ENCODE assay signal across 17 cellular contexts in genomic region chr13:102757006-102757405, GRCh38. TPM values are rescaled to one million over a fixed set of nuclear protein-coding genes. Genes with fewer than 3 reads are reported as not detected.
DNase-seq lines count a peak whose midpoint lies in the region; ATAC-seq, FAIRE-seq and TF ChIP-seq lines count a peak whose summit lies in the region.
"Had no signal": no experiment of that assay in that cellular context is flagged by ENCODE, and none has a peak within 500 bp of the region (broad histone marks: within the 10 kb centered on the region; RNA-seq: fewer than 3 reads in every experiment).

No MANE protein-coding gene starts in this region.

- BruUV-seq in mammary epithelial cell (replicated peaks; lab: Mats Ljungman, UMichigan) (no TSS peak), MCF 10A (replicated peaks; lab: Mats Ljungman, UMichigan) (no TSS peak), K562 (replicated peaks; lab: Mats Ljungman, UMichigan) (no TSS peak)

- H3K36me3 ChIP-seq in mammary epithelial cell (ENCODE audit: insufficient read depth, low read length) (no peaks in the 10 kb centered on the region), K562 (ENCODE audit: control insufficient read depth, insufficient read depth, low read length) (no peaks in the 10 kb centered on the region)
- H3K36me3 ChIP-seq: BLaER1 treated with 17β-estradiol and CSF1 and Interleukin-3, amounts not matched to agents 10 nM and 100 nM had no signal

- H3K27me3 Mint-ChIP-seq in MCF 10A (ENCODE audit: insufficient read depth, unreplicated experiment) (no peaks in the 10 kb centered on the region), osteocyte (ENCODE audit: unreplicated experiment) (no peaks in the 10 kb centered on the region)
- H3K27me3 Mint-ChIP-seq: B cell had no signal

- in situ Hi-C loops in mammary epithelial cell (cut with MboI; ENCODE audit: low sequenced_read_pairs in 2 of 2) = no loop called here
- in situ Hi-C loops in K562 (cut with MboI) = no loop called here

- peak overlapping the region; percentile 46 for H2AFZ ChIP-seq in mammary epithelial cell (ENCODE audit: low read depth, low read length)
- no peak overlapping the region for H2AFZ ChIP-seq in K562 (ENCODE audit: low read depth, low read length)

- H3K27me3 ChIP-seq in mammary epithelial cell (ENCODE audit: insufficient read depth, low read length) (no peaks in the 10 kb centered on the region), K562 (ENCODE audit: control insufficient read depth in 2 of 2, insufficient read depth in 2 of 2, low read length in 2 of 2) (no peaks in the 10 kb centered on the region), foreskin keratinocyte (no peaks in the 10 kb centered on the region)
- H3K27me3 ChIP-seq: BLaER1 treated with 17β-estradiol and CSF1 and Interleukin-3, amounts not matched to agents 10 nM and 100 nM had no signal

- DNase-seq in mammary epithelial cell = peak; percentile 67
- DNase-seq in MCF 10A (ENCODE audit: unreplicated experiment) = no peak
- DNase-seq in K562 (ENCODE audit: extremely low read depth in 1 of 4, low spot score in 3 of 4) = no peak
- DNase-seq in foreskin keratinocyte = peak; percentile 42 to 67
- DNase-seq in HuH-7 (ENCODE audit: low spot score) = no peak
- no peak for DNase-seq in osteocyte (ENCODE audit: extremely low spot score, unreplicated experiment)
- no peak for DNase-seq in DMS53 treated with DMSO at 0.1 percent for 48 hours (lab: John Stamatoyannopoulos, UW; ENCODE audit: unreplicated experiment)
- DNase-seq: Calu3; CD8-positive, alpha-beta T cell; DND-41; EL; GOT3; H9 had no signal

- peaks cover 5% of the 10 kb centered on the region for H3K4me1 ChIP-seq in mammary epithelial cell (ENCODE audit: insufficient read depth, low read length)
- H3K4me1 ChIP-seq in K562 (replicated peaks in 1 of 2; ENCODE audit: control insufficient read depth in 2 of 2, insufficient read depth in 2 of 2, low read length in 2 of 2) = no peaks in the 10 kb centered on the region; a peak in 1 of 5 replicates
- H3K4me1 ChIP-seq in foreskin keratinocyte = no peaks in the 10 kb centered on the region
- H3K4me1 ChIP-seq: BLaER1 treated with 17β-estradiol and CSF1 and Interleukin-3, amounts not matched to agents 10 nM and 100 nM had no signal

- H3K4me3 Mint-ChIP-seq in MCF 10A (ENCODE audit: unreplicated experiment) (no peak overlapping the region), osteocyte (ENCODE audit: unreplicated experiment) (no peak overlapping the region)
- H3K4me3 Mint-ChIP-seq: B cell; CD8-positive, alpha-beta T cell; H9 had no signal

- TF ChIP-seq CTCF in mammary epithelial cell (conservative IDR thresholded peaks at IDR 0.05 in 1 of 2, IDR thresholded peaks at IDR 0.05 in 1 of 2; ENCODE audit: extremely low read depth in 1 of 2, insufficient read depth in 1 of 2, low read depth in 1 of 2, low read length in 2 of 2) (no peak), MCF 10A (IDR thresholded peaks at IDR 0.05; ENCODE audit: unreplicated experiment) (no peak), K562 (IDR thresholded peaks at IDR 0.05 in 2 of 3, conservative IDR thresholded peaks at IDR 0.05 in 1 of 3; ENCODE audit: insufficient read depth in 2 of 3, low read depth in 1 of 3, low read length in 3 of 3) (no peak), foreskin keratinocyte (conservative IDR thresholded peaks at IDR 0.05) (no peak), osteocyte (IDR thresholded peaks at IDR 0.05) (no peak)

- H3K79me2 ChIP-seq in mammary epithelial cell (ENCODE audit: insufficient read depth, low read length) (no peaks in the 10 kb centered on the region), K562 (ENCODE audit: control insufficient read depth, insufficient read depth, low read length) (no peaks in the 10 kb centered on the region)

- no peak for TF ChIP-seq RAD21 in K562 (CRISPR knock-in tag; conservative IDR thresholded peaks at IDR 0.05 in 1 of 2, IDR thresholded peaks at IDR 0.05 in 1 of 2)

- intact Hi-C loops in mammary epithelial cell (cut with micrococcal nuclease) (no loop called here), MCF 10A (cut with micrococcal nuclease) (no loop called here), K562 (cut with micrococcal nuclease) (no loop called here)

- H3K4me1 Mint-ChIP-seq in MCF 10A (ENCODE audit: insufficient read depth, unreplicated experiment) (no peaks in the 10 kb centered on the region), osteocyte (ENCODE audit: unreplicated experiment) (no peaks in the 10 kb centered on the region)
- H3K4me1 Mint-ChIP-seq: B cell had no signal

- POLR2A ChIA-PET in MCF 10A (lab: Yijun Ruan, JAX) (interaction anchor here (0.6 to 1.9 kb wide), 5 partner anchors 13 to 1998 kb away, joined by 3 to 7 read pairs (median 3); partner anchors contain the start of gene TEX30), K562 (lab: Yijun Ruan, JAX) (interaction anchor here (0.6 to 1.4 kb wide), 3 partner anchors 15 to 161 kb away, joined by 3 to 5 read pairs (median 3); partner anchors contain the start of gene TEX30)

- dilution Hi-C loops in mammary epithelial cell (cut with HindIII; ENCODE audit: low sequenced_read_pairs) = no loop called here

- H3K4me3 ChIP-seq in mammary epithelial cell (replicated peaks in 1 of 3; ENCODE audit: insufficient read depth in 1 of 3, low read depth in 2 of 3, low read length in 3 of 3) (no peak overlapping the region), K562 (no peak overlapping the region)
- H3K4me3 ChIP-seq: BLaER1 treated with 17β-estradiol and CSF1 and Interleukin-3, amounts not matched to agents 10 nM and 100 nM; GM12878 had no signal

- H3K9ac ChIP-seq in mammary epithelial cell (ENCODE audit: insufficient read depth, low read length) = no peak overlapping the region
- no peak overlapping the region for H3K9ac ChIP-seq in K562 (ENCODE audit: insufficient read depth in 1 of 2, low read depth in 2 of 2, low read length in 2 of 2)
- H3K9ac ChIP-seq: BLaER1 treated with 17β-estradiol and CSF1 and Interleukin-3, amounts not matched to agents 10 nM and 100 nM had no signal

- H3K4me2 ChIP-seq in mammary epithelial cell (ENCODE audit: insufficient read depth, low read depth, low read length) (no peak overlapping the region), K562 (ENCODE audit: insufficient read depth, low read length) (no peak overlapping the region)
- H3K4me2 ChIP-seq: BLaER1 treated with 17β-estradiol and CSF1 and Interleukin-3, amounts not matched to agents 10 nM and 100 nM had no signal

- H4K20me1 ChIP-seq in mammary epithelial cell (ENCODE audit: insufficient read depth, low read length) (no peaks in the 10 kb centered on the region), K562 (replicated peaks; ENCODE audit: control insufficient read depth, insufficient read depth, low read length) (no peaks in the 10 kb centered on the region)
- H4K20me1 ChIP-seq: BLaER1 treated with 17β-estradiol and CSF1 and Interleukin-3, amounts not matched to agents 10 nM and 100 nM had no signal

- TF ChIP-seq POLR2A in K562 (conservative IDR thresholded peaks at IDR 0.05) = no peak

- H3K27ac ChIP-seq in mammary epithelial cell (ENCODE audit: insufficient read depth, low read depth, low read length) (no peak overlapping the region), K562 (ENCODE audit: extremely low read depth, low read depth, low read length) (no peak overlapping the region), foreskin keratinocyte (no peak overlapping the region)
- H3K27ac ChIP-seq: BLaER1 treated with 17β-estradiol and CSF1 and Interleukin-3, amounts not matched to agents 10 nM and 100 nM had no signal

- no peak for ATAC-seq in K562
- peak; percentile 75 for ATAC-seq in foreskin keratinocyte
- ATAC-seq: CD8-positive, alpha-beta T cell; GM12878; HepG2 had no signal

- H3K9me1 ChIP-seq in K562 (ENCODE audit: control insufficient read depth, insufficient read depth, low read length) = no peaks in the 10 kb centered on the region

- CTCF ChIA-PET in mammary epithelial cell (lab: Charles Lee; ENCODE audit: low non-redundant PET) = interaction anchor here (0.6 kb wide), 1 partner anchor 17 kb away, joined by 6 read pairs; the partner anchor contains the start of gene TEX30
- CTCF ChIA-PET in MCF 10A (lab: Yijun Ruan, JAX) = interaction anchor here (1.8 kb wide), 1 partner anchor 33 kb away, joined by 4 read pairs; no protein-coding TSS in a partner anchor
- CTCF ChIA-PET in K562 (lab: Yijun Ruan, JAX; ENCODE audit: low intra/inter-chr PET ratio) = interaction anchor here (0.6 kb wide), 1 partner anchor 692 kb away, joined by 3 read pairs; no protein-coding TSS in a partner anchor

- WGBS in mammary epithelial cell (ENCODE audit: low coverage, missing lambda C conversion rate) = 7% methylated on average over 1 of the region's 1 CpG
- WGBS in K562 (ENCODE audit: insufficient coverage, low coverage, missing lambda C conversion rate) = 17% methylated on average over 1 of the region's 1 CpG

- no peak for FAIRE-seq in K562 (lab: Jason Lieb, UNC)
- FAIRE-seq: GM12878, HepG2 had no signal

- H3K9me3 Mint-ChIP-seq in MCF 10A (ENCODE audit: unreplicated experiment) = no peaks in the 10 kb centered on the region
- H3K9me3 Mint-ChIP-seq in osteocyte (ENCODE audit: unreplicated experiment) = no peaks in the 10 kb centered on the region
- H3K9me3 Mint-ChIP-seq: CD8-positive, alpha-beta T cell had no signal

- no peaks in the 10 kb centered on the region for H3K9me3 ChIP-seq in mammary epithelial cell (replicated peaks; ENCODE audit: insufficient read depth, low read length)
- H3K9me3 ChIP-seq in K562 (replicated peaks; ENCODE audit: control insufficient read depth, insufficient read depth, low read depth, low read length) = no peaks in the 10 kb centered on the region

- H3K27ac Mint-ChIP-seq in MCF 10A (ENCODE audit: low read depth, unreplicated experiment) (no peak overlapping the region), osteocyte (ENCODE audit: unreplicated experiment) (no peak overlapping the region)
- H3K27ac Mint-ChIP-seq: B cell; CD8-positive, alpha-beta T cell; H9 had no signal

- no peak for TF ChIP-seq EP300 in K562 (IDR thresholded peaks at IDR 0.05; ENCODE audit: low read length)

- H3K36me3 Mint-ChIP-seq in MCF 10A (ENCODE audit: insufficient read depth, unreplicated experiment) (no peaks in the 10 kb centered on the region), osteocyte (ENCODE audit: unreplicated experiment) (peaks cover 2% of the 10 kb centered on the region)
- H3K36me3 Mint-ChIP-seq: CD8-positive, alpha-beta T cell had no signal

RNA-seq across cellular contexts. Expression of gene TEX30, which starts 16.6 kb away (rescaled TPM):
- total RNA-seq in mammary epithelial cell (10 to 100 TPM; 10.5 to 14.2 TPM), MCF 10A (2022) (10.7 and 14.2 TPM in 2 replicates), K562 (2014; rRNA removed) (21.7 and 24.1 TPM in 2 replicates), K562 (2014; rRNA removed; fragmentation: Illumina TruSeq; extraction: Trizol) (40.9 and 42.0 TPM in 2 replicates), K562 (2015; rRNA removed; fragmentation: Illumina TruSeq; extraction: Trizol) (29.6 and 37.0 TPM in 2 replicates), K562 (2021) (25.8 and 26.4 TPM in 2 replicates), foreskin keratinocyte (21.6 and 23.0 TPM in 2 replicates), osteocyte (8.7 and 9.0 TPM in 2 replicates)
- polyA plus RNA-seq in mammary epithelial cell (16.6 TPM), K562 (2011; rRNA removed) (26.7 and 37.3 TPM in 2 replicates), K562 (2014; fragmentation: Illumina TruSeq; extraction: Trizol) (30.2 TPM in 2 replicates), K562 (2014; fragmentation: Nextera tagmentation; extraction: Ambion mirVana) (100 to 1,000 TPM; 109 to 143 TPM), K562 (2014; rRNA removed) (39.5 and 40.6 TPM in 2 replicates), foreskin keratinocyte (21.8 and 26.9 TPM in 2 replicates)
- 9.0 TPM for polyA minus RNA-seq in mammary epithelial cell
- total RNA-seq in K562 (2011; cell fraction: chromatin; rRNA removed; ENCODE audit: low replicate concordance) = 4.6 and 15.5 TPM in 2 replicates
- total RNA-seq in K562 (2011; cell fraction: nucleolus; rRNA removed) = 1.8 and 2.8 TPM in 2 replicates
- total RNA-seq in K562 (2011; cell fraction: nucleoplasm; rRNA removed) = 5.1 and 12.0 TPM in 2 replicates
- 6.5 and 14.3 TPM in 2 replicates for polyA plus RNA-seq in K562 (2011; cell fraction: cytosol; rRNA removed)
- 5.4 and 9.0 TPM in 2 replicates for polyA plus RNA-seq in K562 (2011; cell fraction: nucleus; rRNA removed)
- polyA plus RNA-seq in K562 (2012) = 21.3 and 31.0 TPM in 2 replicates
- polyA minus RNA-seq in K562 (2011; rRNA and poly(A)+ RNA removed) = 10.3 and 10.5 TPM in 2 replicates
- polyA minus RNA-seq in K562 (2011; cell fraction: cytosol; rRNA and poly(A)+ RNA removed) = 2.7 and 7.1 TPM in 2 replicates
- polyA minus RNA-seq in K562 (2011; cell fraction: nucleus; rRNA and poly(A)+ RNA removed) = 3.5 and 6.4 TPM in 2 replicates

RNA-seq across cellular contexts. Expression of gene POGLUT2, which starts 41.8 kb away (rescaled TPM):
- total RNA-seq in mammary epithelial cell (1 to 10 TPM; 6.3 to 9.7 TPM), MCF 10A (2022) (8.3 and 9.0 TPM in 2 replicates), K562 (2014; rRNA removed) (10.3 and 11.8 TPM in 2 replicates), K562 (2014; rRNA removed; fragmentation: Illumina TruSeq; extraction: Trizol) (10.8 and 11.6 TPM in 2 replicates), K562 (2015; rRNA removed; fragmentation: Illumina TruSeq; extraction: Trizol) (11.2 and 11.4 TPM in 2 replicates), K562 (2021) (9.7 and 10.6 TPM in 2 replicates), foreskin keratinocyte (12.5 and 14.1 TPM in 2 replicates), osteocyte (32.9 and 33.5 TPM in 2 replicates)
- polyA plus RNA-seq in mammary epithelial cell (6.1 TPM), K562 (2011; rRNA removed) (9.2 and 11.8 TPM in 2 replicates), K562 (2014; fragmentation: Illumina TruSeq; extraction: Trizol) (9.4 and 11.4 TPM in 2 replicates), K562 (2014; fragmentation: Nextera tagmentation; extraction: Ambion mirVana) (1 to 10 TPM; 3.8 to 5.2 TPM), K562 (2014; rRNA removed) (9.3 and 15.3 TPM in 2 replicates), foreskin keratinocyte (9.1 and 10.3 TPM in 2 replicates)
- 12.9 TPM for polyA minus RNA-seq in mammary epithelial cell
- 9.5 and 12.8 TPM in 2 replicates for total RNA-seq in K562 (2011; cell fraction: chromatin; rRNA removed; ENCODE audit: low replicate concordance)
- total RNA-seq in K562 (2011; cell fraction: nucleolus; rRNA removed) = 11.4 and 12.0 TPM in 2 replicates
- total RNA-seq in K562 (2011; cell fraction: nucleoplasm; rRNA removed) = 9.9 and 13.9 TPM in 2 replicates
- 5.7 and 6.6 TPM in 2 replicates for polyA plus RNA-seq in K562 (2011; cell fraction: cytosol; rRNA removed)
- polyA plus RNA-seq in K562 (2011; cell fraction: nucleus; rRNA removed) = 4.2 and 6.4 TPM in 2 replicates
- polyA plus RNA-seq in K562 (2012) = 9.0 and 10.9 TPM in 2 replicates
- polyA minus RNA-seq in K562 (2011; rRNA and poly(A)+ RNA removed) = 7.8 and 8.8 TPM in 2 replicates
- 4.4 and 4.9 TPM in 2 replicates for polyA minus RNA-seq in K562 (2011; cell fraction: cytosol; rRNA and poly(A)+ RNA removed)
- 5.3 and 7.0 TPM in 2 replicates for polyA minus RNA-seq in K562 (2011; cell fraction: nucleus; rRNA and poly(A)+ RNA removed)
- total RNA-seq: B cell had no signal

RNA-seq across cellular contexts. Expression of gene BIVM, which starts 41.9 kb away (rescaled TPM):
- total RNA-seq in mammary epithelial cell (10 to 100 TPM; 24.0 to 26.2 TPM), MCF 10A (2022) (33.1 and 36.6 TPM in 2 replicates), K562 (2014; rRNA removed) (11.1 and 18.2 TPM in 2 replicates), K562 (2014; rRNA removed; fragmentation: Illumina TruSeq; extraction: Trizol) (18.3 and 22.5 TPM in 2 replicates), K562 (2015; rRNA removed; fragmentation: Illumina TruSeq; extraction: Trizol) (14.2 and 16.8 TPM in 2 replicates), K562 (2021) (15.9 and 17.1 TPM in 2 replicates), foreskin keratinocyte (18.7 and 23.0 TPM in 2 replicates), osteocyte (30.3 and 30.7 TPM in 2 replicates)
- polyA plus RNA-seq in mammary epithelial cell (8.4 TPM), K562 (2011; rRNA removed) (16.9 and 23.1 TPM in 2 replicates), K562 (2014; fragmentation: Illumina TruSeq; extraction: Trizol) (12.7 and 14.8 TPM in 2 replicates), K562 (2014; fragmentation: Nextera tagmentation; extraction: Ambion mirVana) (1 to 10 TPM; 3.6 to 4.1 TPM), K562 (2014; rRNA removed) (19.5 and 25.5 TPM in 2 replicates), foreskin keratinocyte (9.8 and 10.0 TPM in 2 replicates)
- polyA minus RNA-seq in mammary epithelial cell = 4.2 TPM
- total RNA-seq in K562 (2011; cell fraction: chromatin; rRNA removed; ENCODE audit: low replicate concordance) = 25.3 and 78.1 TPM in 2 replicates
- total RNA-seq in K562 (2011; cell fraction: nucleolus; rRNA removed) = 11.5 and 14.9 TPM in 2 replicates
- total RNA-seq in K562 (2011; cell fraction: nucleoplasm; rRNA removed) = 34.8 and 48.7 TPM in 2 replicates
- polyA plus RNA-seq in K562 (2011; cell fraction: cytosol; rRNA removed) = 5.2 and 7.8 TPM in 2 replicates
- polyA plus RNA-seq in K562 (2011; cell fraction: nucleus; rRNA removed) = 15.4 and 15.8 TPM in 2 replicates
- polyA plus RNA-seq in K562 (2012) = 10.5 and 14.3 TPM in 2 replicates
- polyA minus RNA-seq in K562 (2011; rRNA and poly(A)+ RNA removed) = 11.6 and 13.9 TPM in 2 replicates
- 3.1 and 6.6 TPM in 2 replicates for polyA minus RNA-seq in K562 (2011; cell fraction: cytosol; rRNA and poly(A)+ RNA removed)
- polyA minus RNA-seq in K562 (2011; cell fraction: nucleus; rRNA and poly(A)+ RNA removed) = 13.1 and 14.9 TPM in 2 replicates

Comparison
In these comparisons a context has a peak if more than half of its experiments do, and no peak if none do; other contexts are left out.
1. DNase-seq: peak in mammary epithelial cell (single experiment) and foreskin keratinocyte (2 of 2); none in MCF 10A (single experiment), K562 (0 of 4), HuH-7 (single experiment), osteocyte (single experiment) and DMS53 treated with DMSO at 0.1 percent for 48 hours (single experiment).